Comparison of ENCODE assay signal across 2 cellular contexts in the genomic region with DNA sequence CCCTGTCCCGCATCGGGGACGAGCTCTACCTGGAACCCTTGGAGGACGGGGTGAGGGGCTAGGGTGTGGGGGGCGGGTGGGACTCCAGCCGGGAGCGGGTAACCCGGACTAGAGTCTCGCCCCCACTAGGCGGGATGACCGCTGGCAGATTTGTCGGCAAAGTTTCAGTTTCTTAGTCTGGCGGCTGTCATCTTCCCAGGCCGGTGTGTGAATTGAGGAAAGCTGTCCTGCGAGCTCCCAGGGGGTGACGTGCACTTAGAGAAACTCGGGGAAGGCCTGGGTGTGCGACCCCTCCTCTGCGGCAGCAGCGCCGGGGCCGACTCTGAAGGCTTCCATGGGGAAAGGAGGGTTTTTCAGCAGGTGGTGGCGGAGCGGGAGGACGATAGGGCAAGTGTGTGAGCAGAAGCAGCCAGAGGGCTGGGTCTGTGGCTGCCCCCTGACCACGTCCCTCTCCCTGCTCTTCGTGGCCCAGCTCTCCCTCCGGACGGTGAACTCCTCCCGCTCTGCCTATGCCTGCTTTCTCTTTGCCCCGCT.
TF ChIP-seq lines count a peak whose summit lies in the region.

No MANE protein-coding gene starts in this region.

TF ChIP-seq in HEK293, 187 proteins besides CTCF, POLR2A, EP300 and RAD21:
- TF ChIP-seq ZBTB7A (tag by site-specific recombination; IDR thresholded peaks at IDR 0.05; ENCODE audit: low read depth) (no peak), ZNF510 (tag by site-specific recombination; IDR thresholded peaks at IDR 0.05; ENCODE audit: insufficient replicate concordance) (no peak), ZNF776 (tag by site-specific recombination; IDR thresholded peaks at IDR 0.05; ENCODE audit: borderline replicate concordance) (no peak)
- TF ChIP-seq, protein P1, sequence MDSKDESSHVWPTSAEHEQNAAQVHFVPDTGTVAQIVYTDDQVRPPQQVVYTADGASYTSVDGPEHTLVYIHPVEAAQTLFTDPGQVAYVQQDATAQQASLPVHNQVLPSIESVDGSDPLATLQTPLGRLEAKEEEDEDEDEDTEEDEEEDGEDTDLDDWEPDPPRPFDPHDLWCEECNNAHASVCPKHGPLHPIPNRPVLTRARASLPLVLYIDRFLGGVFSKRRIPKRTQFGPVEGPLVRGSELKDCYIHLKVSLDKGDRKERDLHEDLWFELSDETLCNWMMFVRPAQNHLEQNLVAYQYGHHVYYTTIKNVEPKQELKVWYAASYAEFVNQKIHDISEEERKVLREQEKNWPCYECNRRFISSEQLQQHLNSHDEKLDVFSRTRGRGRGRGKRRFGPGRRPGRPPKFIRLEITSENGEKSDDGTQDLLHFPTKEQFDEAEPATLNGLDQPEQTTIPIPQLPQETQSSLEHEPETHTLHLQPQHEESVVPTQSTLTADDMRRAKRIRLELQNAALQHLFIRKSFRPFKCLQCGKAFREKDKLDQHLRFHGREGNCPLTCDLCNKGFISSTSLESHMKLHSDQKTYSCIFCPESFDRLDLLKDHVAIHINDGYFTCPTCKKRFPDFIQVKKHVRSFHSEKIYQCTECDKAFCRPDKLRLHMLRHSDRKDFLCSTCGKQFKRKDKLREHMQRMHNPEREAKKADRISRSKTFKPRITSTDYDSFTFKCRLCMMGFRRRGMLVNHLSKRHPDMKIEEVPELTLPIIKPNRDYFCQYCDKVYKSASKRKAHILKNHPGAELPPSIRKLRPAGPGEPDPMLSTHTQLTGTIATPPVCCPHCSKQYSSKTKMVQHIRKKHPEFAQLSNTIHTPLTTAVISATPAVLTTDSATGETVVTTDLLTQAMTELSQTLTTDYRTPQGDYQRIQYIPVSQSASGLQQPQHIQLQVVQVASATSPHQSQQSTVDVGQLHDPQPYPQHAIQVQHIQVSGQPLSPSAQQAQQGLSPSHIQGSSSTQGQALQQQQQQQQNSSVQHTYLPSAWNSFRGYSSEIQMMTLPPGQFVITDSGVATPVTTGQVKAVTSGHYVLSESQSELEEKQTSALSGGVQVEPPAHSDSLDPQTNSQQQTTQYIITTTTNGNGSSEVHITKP (tag by site-specific recombination; IDR thresholded peaks at IDR 0.05), result no peak

TF ChIP-seq in GM12878, 131 proteins besides CTCF, POLR2A, EP300 and RAD21:
- TF ChIP-seq, protein P2, sequence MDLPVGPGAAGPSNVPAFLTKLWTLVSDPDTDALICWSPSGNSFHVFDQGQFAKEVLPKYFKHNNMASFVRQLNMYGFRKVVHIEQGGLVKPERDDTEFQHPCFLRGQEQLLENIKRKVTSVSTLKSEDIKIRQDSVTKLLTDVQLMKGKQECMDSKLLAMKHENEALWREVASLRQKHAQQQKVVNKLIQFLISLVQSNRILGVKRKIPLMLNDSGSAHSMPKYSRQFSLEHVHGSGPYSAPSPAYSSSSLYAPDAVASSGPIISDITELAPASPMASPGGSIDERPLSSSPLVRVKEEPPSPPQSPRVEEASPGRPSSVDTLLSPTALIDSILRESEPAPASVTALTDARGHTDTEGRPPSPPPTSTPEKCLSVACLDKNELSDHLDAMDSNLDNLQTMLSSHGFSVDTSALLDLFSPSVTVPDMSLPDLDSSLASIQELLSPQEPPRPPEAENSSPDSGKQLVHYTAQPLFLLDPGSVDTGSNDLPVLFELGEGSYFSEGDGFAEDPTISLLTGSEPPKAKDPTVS (IDR thresholded peaks at IDR 0.05; ENCODE audit: low read depth, low read length), result no peak
- TF ChIP-seq TCF7 (IDR thresholded peaks at IDR 0.05; ENCODE audit: borderline replicate concordance) (no peak), KLF5 (IDR thresholded peaks at IDR 0.05; ENCODE audit: partially characterized antibody) (no peak), CREB1 (IDR thresholded peaks at IDR 0.05; ENCODE audit: low read depth) (no peak), PAX8 (IDR thresholded peaks at IDR 0.05) (no peak), KDM1A (IDR thresholded peaks at IDR 0.05; ENCODE audit: borderline replicate concordance) (no peak)
- TF ChIP-seq, protein P3, sequence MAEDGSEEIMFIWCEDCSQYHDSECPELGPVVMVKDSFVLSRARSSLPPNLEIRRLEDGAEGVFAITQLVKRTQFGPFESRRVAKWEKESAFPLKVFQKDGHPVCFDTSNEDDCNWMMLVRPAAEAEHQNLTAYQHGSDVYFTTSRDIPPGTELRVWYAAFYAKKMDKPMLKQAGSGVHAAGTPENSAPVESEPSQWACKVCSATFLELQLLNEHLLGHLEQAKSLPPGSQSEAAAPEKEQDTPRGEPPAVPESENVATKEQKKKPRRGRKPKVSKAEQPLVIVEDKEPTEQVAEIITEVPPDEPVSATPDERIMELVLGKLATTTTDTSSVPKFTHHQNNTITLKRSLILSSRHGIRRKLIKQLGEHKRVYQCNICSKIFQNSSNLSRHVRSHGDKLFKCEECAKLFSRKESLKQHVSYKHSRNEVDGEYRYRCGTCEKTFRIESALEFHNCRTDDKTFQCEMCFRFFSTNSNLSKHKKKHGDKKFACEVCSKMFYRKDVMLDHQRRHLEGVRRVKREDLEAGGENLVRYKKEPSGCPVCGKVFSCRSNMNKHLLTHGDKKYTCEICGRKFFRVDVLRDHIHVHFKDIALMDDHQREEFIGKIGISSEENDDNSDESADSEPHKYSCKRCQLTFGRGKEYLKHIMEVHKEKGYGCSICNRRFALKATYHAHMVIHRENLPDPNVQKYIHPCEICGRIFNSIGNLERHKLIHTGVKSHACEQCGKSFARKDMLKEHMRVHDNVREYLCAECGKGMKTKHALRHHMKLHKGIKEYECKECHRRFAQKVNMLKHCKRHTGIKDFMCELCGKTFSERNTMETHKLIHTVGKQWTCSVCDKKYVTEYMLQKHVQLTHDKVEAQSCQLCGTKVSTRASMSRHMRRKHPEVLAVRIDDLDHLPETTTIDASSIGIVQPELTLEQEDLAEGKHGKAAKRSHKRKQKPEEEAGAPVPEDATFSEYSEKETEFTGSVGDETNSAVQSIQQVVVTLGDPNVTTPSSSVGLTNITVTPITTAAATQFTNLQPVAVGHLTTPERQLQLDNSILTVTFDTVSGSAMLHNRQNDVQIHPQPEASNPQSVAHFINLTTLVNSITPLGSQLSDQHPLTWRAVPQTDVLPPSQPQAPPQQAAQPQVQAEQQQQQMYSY (CRISPR knock-in tag; IDR thresholded peaks at IDR 0.05), result no peak
- TF ChIP-seq, protein P4, sequence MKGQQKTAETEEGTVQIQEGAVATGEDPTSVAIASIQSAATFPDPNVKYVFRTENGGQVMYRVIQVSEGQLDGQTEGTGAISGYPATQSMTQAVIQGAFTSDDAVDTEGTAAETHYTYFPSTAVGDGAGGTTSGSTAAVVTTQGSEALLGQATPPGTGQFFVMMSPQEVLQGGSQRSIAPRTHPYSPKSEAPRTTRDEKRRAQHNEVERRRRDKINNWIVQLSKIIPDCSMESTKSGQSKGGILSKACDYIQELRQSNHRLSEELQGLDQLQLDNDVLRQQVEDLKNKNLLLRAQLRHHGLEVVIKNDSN (IDR thresholded peaks at IDR 0.05; ENCODE audit: borderline replicate concordance, extremely low read length, insufficient read depth, low read depth, low read length), result no peak
